ENCODE assay signal across 13 cellular contexts in the genomic region with DNA sequence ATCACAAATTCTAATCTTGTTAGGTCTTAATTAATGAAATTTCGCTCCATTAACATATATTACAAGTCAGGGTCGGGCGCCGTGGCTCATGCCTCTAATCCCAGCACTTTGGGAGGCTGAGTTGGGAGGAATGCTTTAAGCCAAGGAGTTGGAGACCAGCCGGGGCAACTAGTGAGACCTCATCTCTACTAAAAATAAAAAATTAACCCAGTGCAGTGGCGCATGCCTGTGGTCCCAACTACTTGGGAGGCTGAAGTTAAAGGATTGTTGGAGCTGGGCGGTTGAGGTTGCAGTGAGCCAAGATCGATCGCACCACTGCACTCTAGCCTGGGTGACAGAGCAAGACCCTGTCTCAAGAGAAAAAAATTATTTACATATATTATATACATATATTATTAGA. TPM values are rescaled to one million over a fixed set of nuclear protein-coding genes. Genes with fewer than 3 reads are reported as not detected.
A peak's percentile ranks its signal among the peaks of the same experiment; 100 is the strongest.
DNase-seq lines count a peak whose midpoint lies in the region; ATAC-seq and TF ChIP-seq lines count a peak whose summit lies in the region.
"Had no signal": no experiment of that assay in that cellular context is flagged by ENCODE, and none has a peak within 500 bp of the region (broad histone marks: within the 10 kb centered on the region; RNA-seq: fewer than 3 reads in every experiment).

No MANE protein-coding gene starts in this region.

- peak overlapping the region; percentile 78 for H3K27ac Mint-ChIP-seq in activated naive CD4-positive, alpha-beta T cell treated with anti-CD3 and anti-CD28 coated beads, Interleukin-2, amount 10 ng/mL, durations not matched to agents 7 days and 5 days
- H3K27ac Mint-ChIP-seq in activated naive CD4-positive, alpha-beta T cell treated with anti-CD3 and anti-CD28 coated beads for 36 hours = no peak overlapping the region
- peak overlapping the region; percentile 84 for H3K27ac Mint-ChIP-seq in central memory CD8-positive, alpha-beta T cell (ENCODE audit: low read depth)
- H3K27ac Mint-ChIP-seq in stimulated activated effector memory CD8-positive, alpha-beta T cell treated with anti-CD3 and anti-CD28 coated beads, Interleukin-12 subunit alpha, Interleukin-12 subunit beta, amount 100 ng/mL, for 72 hours = peak overlapping the region; percentile 18
- H3K27ac Mint-ChIP-seq: naive B cell had no signal

- CTCF ChIA-PET in activated naive CD4-positive, alpha-beta T cell treated with anti-CD3 and anti-CD28 coated beads, Interleukin-2, amount 10 ng/mL, durations not matched to agents 7 days and 5 days (lab: Charles Lee) = interaction anchor here (0.6 to 1.5 kb wide), 3 partner anchors 9 to 48 kb away, joined by 3 read pairs; no protein-coding TSS in a partner anchor
- CTCF ChIA-PET in activated naive CD4-positive, alpha-beta T cell treated with anti-CD3 and anti-CD28 coated beads for 36 hours (lab: Charles Lee) = interaction anchor here (1.0 to 1.3 kb wide), 2 partner anchors 8 to 30 kb away, joined by 3 to 4 read pairs; no protein-coding TSS in a partner anchor

- no peaks in the 10 kb centered on the region for H3K36me3 ChIP-seq in RWPE2 (ENCODE audit: low read depth)
- H3K36me3 ChIP-seq: prostate gland had no signal

- H3K27me3 ChIP-seq in RWPE2 (ENCODE audit: insufficient read depth, poor library complexity, severe bottlenecking) = no peaks in the 10 kb centered on the region

- H3K4me1 ChIP-seq in RWPE2 (ENCODE audit: insufficient read depth, poor library complexity, severe bottlenecking) = peaks cover 11% of the 10 kb centered on the region

- no peak overlapping the region for H3K4me3 ChIP-seq in RWPE2 (ENCODE audit: severe bottlenecking)
- H3K4me3 ChIP-seq: prostate gland had no signal

- no peak for DNase-seq in activated naive CD4-positive, alpha-beta T cell treated with anti-CD3 and anti-CD28 coated beads, Interleukin-2, amount 10 ng/mL, durations not matched to agents 7 days and 5 days
- DNase-seq in activated naive CD4-positive, alpha-beta T cell treated with anti-CD3 and anti-CD28 coated beads for 36 hours = no peak
- DNase-seq in RWPE2 (ENCODE audit: low spot score) (no peak), germinal center (ENCODE audit: low spot score) (no peak), NCI-H1417 (lab: John Stamatoyannopoulos, UW) (no peak), putamen (ENCODE audit: low spot score) (no peak)
- DNase-seq in central memory CD8-positive, alpha-beta T cell (ENCODE audit: low spot score in 2 of 2) = no peak
- no peak for DNase-seq in stimulated activated effector memory CD8-positive, alpha-beta T cell treated with anti-CD3 and anti-CD28 coated beads, Interleukin-12 subunit alpha, Interleukin-12 subunit beta, amount 100 ng/mL, for 72 hours (ENCODE audit: low spot score in 2 of 2)
- DNase-seq: activated naive CD4-positive, alpha-beta T cell; naive B cell; NCI-H1436 had no signal

- no peaks in the 10 kb centered on the region for H3K9me3 ChIP-seq in RWPE2 (ENCODE audit: severe bottlenecking)
- H3K9me3 ChIP-seq: prostate gland had no signal

- H3K36me3 Mint-ChIP-seq in activated naive CD4-positive, alpha-beta T cell treated with anti-CD3 and anti-CD28 coated beads, Interleukin-2, amount 10 ng/mL, durations not matched to agents 7 days and 5 days = peaks cover 87% of the 10 kb centered on the region
- peaks cover 37% of the 10 kb centered on the region for H3K36me3 Mint-ChIP-seq in activated naive CD4-positive, alpha-beta T cell treated with anti-CD3 and anti-CD28 coated beads for 36 hours (ENCODE audit: low read depth)
- H3K36me3 Mint-ChIP-seq in central memory CD8-positive, alpha-beta T cell (ENCODE audit: insufficient read depth) = peaks cover 82% of the 10 kb centered on the region
- peaks cover 99% of the 10 kb centered on the region for H3K36me3 Mint-ChIP-seq in stimulated activated effector memory CD8-positive, alpha-beta T cell treated with anti-CD3 and anti-CD28 coated beads, Interleukin-12 subunit alpha, Interleukin-12 subunit beta, amount 100 ng/mL, for 72 hours

- H3K4me3 Mint-ChIP-seq in activated naive CD4-positive, alpha-beta T cell treated with anti-CD3 and anti-CD28 coated beads, Interleukin-2, amount 10 ng/mL, durations not matched to agents 7 days and 5 days = no peak overlapping the region
- no peak overlapping the region for H3K4me3 Mint-ChIP-seq in activated naive CD4-positive, alpha-beta T cell treated with anti-CD3 and anti-CD28 coated beads for 36 hours
- H3K4me3 Mint-ChIP-seq in central memory CD8-positive, alpha-beta T cell = peak overlapping the region; percentile 61
- H3K4me3 Mint-ChIP-seq in stimulated activated effector memory CD8-positive, alpha-beta T cell treated with anti-CD3 and anti-CD28 coated beads, Interleukin-12 subunit alpha, Interleukin-12 subunit beta, amount 100 ng/mL, for 72 hours = peak overlapping the region; percentile 41
- H3K4me3 Mint-ChIP-seq: naive B cell had no signal

- no peak for TF ChIP-seq CTCF in RWPE2 (IDR thresholded peaks at IDR 0.05; ENCODE audit: poor library complexity, severe bottlenecking)

- peaks cover 61% of the 10 kb centered on the region for H3K4me1 Mint-ChIP-seq in activated naive CD4-positive, alpha-beta T cell treated with anti-CD3 and anti-CD28 coated beads, Interleukin-2, amount 10 ng/mL, durations not matched to agents 7 days and 5 days
- peaks cover 50% of the 10 kb centered on the region for H3K4me1 Mint-ChIP-seq in activated naive CD4-positive, alpha-beta T cell treated with anti-CD3 and anti-CD28 coated beads for 36 hours (ENCODE audit: low read depth)
- peaks cover 50% of the 10 kb centered on the region for H3K4me1 Mint-ChIP-seq in central memory CD8-positive, alpha-beta T cell
- H3K4me1 Mint-ChIP-seq in stimulated activated effector memory CD8-positive, alpha-beta T cell treated with anti-CD3 and anti-CD28 coated beads, Interleukin-12 subunit alpha, Interleukin-12 subunit beta, amount 100 ng/mL, for 72 hours = peaks cover 68% of the 10 kb centered on the region

- no peaks in the 10 kb centered on the region for H3K27me3 Mint-ChIP-seq in activated naive CD4-positive, alpha-beta T cell treated with anti-CD3 and anti-CD28 coated beads, Interleukin-2, amount 10 ng/mL, durations not matched to agents 7 days and 5 days
- no peaks in the 10 kb centered on the region for H3K27me3 Mint-ChIP-seq in activated naive CD4-positive, alpha-beta T cell treated with anti-CD3 and anti-CD28 coated beads for 36 hours (ENCODE audit: low read depth)
- H3K27me3 Mint-ChIP-seq in central memory CD8-positive, alpha-beta T cell = no peaks in the 10 kb centered on the region

- ATAC-seq in RWPE2 (ENCODE audit: low read depth) = no peak
- ATAC-seq in central memory CD8-positive, alpha-beta T cell (replicated peaks; ENCODE audit: extremely low read depth, poor library complexity, severe bottlenecking) = no peak
- no peak for ATAC-seq in stimulated activated effector memory CD8-positive, alpha-beta T cell treated with anti-CD3 and anti-CD28 coated beads, Interleukin-12 subunit alpha, Interleukin-12 subunit beta, amount 100 ng/mL, for 72 hours

- intact Hi-C loops in activated naive CD4-positive, alpha-beta T cell treated with anti-CD3 and anti-CD28 coated beads for 36 hours (cut with micrococcal nuclease) = no loop called here

- H3K27ac ChIP-seq in RWPE2 (ENCODE audit: poor library complexity, severe bottlenecking) = peak overlapping the region; percentile 41
- H3K27ac ChIP-seq: prostate gland had no signal

- no peaks in the 10 kb centered on the region for H3K9me3 Mint-ChIP-seq in activated naive CD4-positive, alpha-beta T cell treated with anti-CD3 and anti-CD28 coated beads, Interleukin-2, amount 10 ng/mL, durations not matched to agents 7 days and 5 days
- H3K9me3 Mint-ChIP-seq in activated naive CD4-positive, alpha-beta T cell treated with anti-CD3 and anti-CD28 coated beads for 36 hours = no peaks in the 10 kb centered on the region
- H3K9me3 Mint-ChIP-seq in central memory CD8-positive, alpha-beta T cell = no peaks in the 10 kb centered on the region
- no peaks in the 10 kb centered on the region for H3K9me3 Mint-ChIP-seq in stimulated activated effector memory CD8-positive, alpha-beta T cell treated with anti-CD3 and anti-CD28 coated beads, Interleukin-12 subunit alpha, Interleukin-12 subunit beta, amount 100 ng/mL, for 72 hours
- H3K9me3 Mint-ChIP-seq: naive B cell had no signal

RNA-seq across cellular contexts. Expression of gene TMA7B, which starts 1.9 kb away (rescaled TPM):
- 1 to 10 TPM; 1.1 to 1.5 TPM for total RNA-seq in activated naive CD4-positive, alpha-beta T cell treated with anti-CD3 and anti-CD28 coated beads for 36 hours
- total RNA-seq: cardiac septum, prostate gland had no signal

RNA-seq across cellular contexts. Expression of gene FAM83F, which starts 32.7 kb away (rescaled TPM):
- total RNA-seq in activated naive CD4-positive, alpha-beta T cell treated with anti-CD3 and anti-CD28 coated beads for 36 hours = 1 to 10 TPM; 1.8 to 1.9 TPM

Comparison
In these comparisons a context has a peak if more than half of its experiments do, and no peak if none do; other contexts are left out.
1. H3K4me3 Mint-ChIP-seq: peak in central memory CD8-positive, alpha-beta T cell (single experiment) and stimulated activated effector memory CD8-positive, alpha-beta T cell treated with anti-CD3 and anti-CD28 coated beads, Interleukin-12 subunit alpha, Interleukin-12 subunit beta, amount 100 ng/mL, for 72 hours (single experiment); none in activated naive CD4-positive, alpha-beta T cell treated with anti-CD3 and anti-CD28 coated beads, Interleukin-2, amount 10 ng/mL, durations not matched to agents 7 days and 5 days (single experiment) and activated naive CD4-positive, alpha-beta T cell treated with anti-CD3 and anti-CD28 coated beads for 36 hours (single experiment).